In genomic region chr3:119498188-119498987, GRCh38 we compare ENCODE assay signal across 1 cellular context.
TF ChIP-seq lines count a peak whose summit lies in the region.

A gene with protein sequence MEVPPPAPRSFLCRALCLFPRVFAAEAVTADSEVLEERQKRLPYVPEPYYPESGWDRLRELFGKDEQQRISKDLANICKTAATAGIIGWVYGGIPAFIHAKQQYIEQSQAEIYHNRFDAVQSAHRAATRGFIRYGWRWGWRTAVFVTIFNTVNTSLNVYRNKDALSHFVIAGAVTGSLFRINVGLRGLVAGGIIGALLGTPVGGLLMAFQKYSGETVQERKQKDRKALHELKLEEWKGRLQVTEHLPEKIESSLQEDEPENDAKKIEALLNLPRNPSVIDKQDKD (plus strand): TSS chr3:119498547. CDS start chr3:119498734, 187 bp downstream.

TF ChIP-seq in HepG2, 621 proteins besides CTCF, POLR2A, EP300 and RAD21 (continued from another document and continues in another):
- peak; percentile 74; the same call in 1 of the 2 replicates for TF ChIP-seq IRF9 (CRISPR knock-in tag; IDR thresholded peaks at IDR 0.05; ENCODE audit: borderline replicate concordance)
- peak; percentile 69; the same call in 1 of the 2 replicates for TF ChIP-seq FOXC1 (CRISPR knock-in tag; IDR thresholded peaks at IDR 0.05; ENCODE audit: borderline replicate concordance)
- no peak for TF ChIP-seq CENPT (CRISPR knock-in tag; IDR thresholded peaks at IDR 0.05; ENCODE audit: low read depth)
- no peak for TF ChIP-seq NFE2 (CRISPR knock-in tag; IDR thresholded peaks at IDR 0.05)
- TF ChIP-seq, protein P1, sequence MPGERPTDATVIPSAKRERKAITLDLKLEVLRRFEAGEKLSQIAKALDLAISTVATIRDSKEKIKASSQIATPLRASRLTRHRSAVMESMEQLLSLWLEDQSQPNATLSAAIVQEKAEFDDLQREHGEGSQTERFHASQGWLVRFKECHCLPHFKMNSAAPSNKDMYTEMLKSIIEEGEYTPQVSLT (CRISPR knock-in tag; IDR thresholded peaks at IDR 0.05; ENCODE audit: borderline replicate concordance, low read depth) = 0 out of 2 replicates have a peak, but pooled peaks have one; percentile 21
- TF ChIP-seq NFYC (CRISPR knock-in tag; IDR thresholded peaks at IDR 0.05) = peak; percentile 73
- TF ChIP-seq ISL2 (CRISPR knock-in tag; IDR thresholded peaks at IDR 0.05) = peak; percentile 34; the same call in 1 of the 2 replicates
- TF ChIP-seq ZNF484 (CRISPR knock-in tag; IDR thresholded peaks at IDR 0.05; ENCODE audit: borderline replicate concordance, low read depth) = no peak
- peak; percentile 69; the same call in 1 of the 2 replicates for TF ChIP-seq ZBTB25 (CRISPR knock-in tag; IDR thresholded peaks at IDR 0.05)
- no peak for TF ChIP-seq IRX3 (CRISPR knock-in tag; IDR thresholded peaks at IDR 0.05; ENCODE audit: borderline replicate concordance, low read depth)
- no peak for TF ChIP-seq RNF219 (CRISPR knock-in tag; IDR thresholded peaks at IDR 0.05)
- no peak for TF ChIP-seq ZNF282 (IDR thresholded peaks at IDR 0.05; ENCODE audit: partially characterized antibody)
- no peak for TF ChIP-seq ZBTB7A (CRISPR knock-in tag; IDR thresholded peaks at IDR 0.05)
- TF ChIP-seq MIXL1 (CRISPR knock-in tag; IDR thresholded peaks at IDR 0.05) = no peak; the same call in 1 of the 2 replicates
- peak; percentile 71; the same call in 1 of the 2 replicates for TF ChIP-seq ZSCAN21 (CRISPR knock-in tag; IDR thresholded peaks at IDR 0.05; ENCODE audit: borderline replicate concordance)
- peak; percentile 80; the same call in 1 of the 2 replicates for TF ChIP-seq BRD4 (CRISPR knock-in tag; IDR thresholded peaks at IDR 0.05)
- TF ChIP-seq SSRP1 (CRISPR knock-in tag; IDR thresholded peaks at IDR 0.05) = no peak; the same call in 1 of the 2 replicates
- no peak for TF ChIP-seq ZFP90 (CRISPR knock-in tag; IDR thresholded peaks at IDR 0.05; ENCODE audit: borderline replicate concordance)
- TF ChIP-seq SRSF4 (IDR thresholded peaks at IDR 0.05; ENCODE audit: low read depth, low read length, poor library complexity, severe bottlenecking) = no peak
- TF ChIP-seq PBX3 (CRISPR knock-in tag; IDR thresholded peaks at IDR 0.05; ENCODE audit: borderline replicate concordance) = peak; percentile 77; the same call in 1 of the 2 replicates
- TF ChIP-seq NFATC3 (CRISPR knock-in tag; IDR thresholded peaks at IDR 0.05) = no peak
- TF ChIP-seq CBX1 (IDR thresholded peaks at IDR 0.05; ENCODE audit: low read depth) = peak; percentile 96
- TF ChIP-seq ZSCAN31 (CRISPR knock-in tag; IDR thresholded peaks at IDR 0.05; ENCODE audit: low read depth) = peak; percentile 67
- peak; percentile 46; the same call in 1 of the 2 replicates for TF ChIP-seq ARID5B (CRISPR knock-in tag; IDR thresholded peaks at IDR 0.05)
- TF ChIP-seq ZNF326 (CRISPR knock-in tag; IDR thresholded peaks at IDR 0.05; ENCODE audit: borderline replicate concordance) = no peak
- TF ChIP-seq ZKSCAN5 (CRISPR knock-in tag; IDR thresholded peaks at IDR 0.05) = no peak
- TF ChIP-seq, protein P2, sequence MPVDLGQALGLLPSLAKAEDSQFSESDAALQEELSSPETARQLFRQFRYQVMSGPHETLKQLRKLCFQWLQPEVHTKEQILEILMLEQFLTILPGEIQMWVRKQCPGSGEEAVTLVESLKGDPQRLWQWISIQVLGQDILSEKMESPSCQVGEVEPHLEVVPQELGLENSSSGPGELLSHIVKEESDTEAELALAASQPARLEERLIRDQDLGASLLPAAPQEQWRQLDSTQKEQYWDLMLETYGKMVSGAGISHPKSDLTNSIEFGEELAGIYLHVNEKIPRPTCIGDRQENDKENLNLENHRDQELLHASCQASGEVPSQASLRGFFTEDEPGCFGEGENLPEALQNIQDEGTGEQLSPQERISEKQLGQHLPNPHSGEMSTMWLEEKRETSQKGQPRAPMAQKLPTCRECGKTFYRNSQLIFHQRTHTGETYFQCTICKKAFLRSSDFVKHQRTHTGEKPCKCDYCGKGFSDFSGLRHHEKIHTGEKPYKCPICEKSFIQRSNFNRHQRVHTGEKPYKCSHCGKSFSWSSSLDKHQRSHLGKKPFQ (CRISPR knock-in tag; IDR thresholded peaks at IDR 0.05; ENCODE audit: insufficient replicate concordance) = peak; percentile 93
- TF ChIP-seq ZNF572 (CRISPR knock-in tag; IDR thresholded peaks at IDR 0.05) = no peak
- TF ChIP-seq CREB1 (IDR thresholded peaks at IDR 0.05) = peak; percentile 71
- peak; percentile 93 for TF ChIP-seq CREB1 (CRISPR knock-in tag; IDR thresholded peaks at IDR 0.05)
- no peak for TF ChIP-seq SOX6 (IDR thresholded peaks at IDR 0.05)
- TF ChIP-seq SOX6 (CRISPR knock-in tag; IDR thresholded peaks at IDR 0.05) = peak; percentile 62
- TF ChIP-seq ARID2 (CRISPR knock-in tag; IDR thresholded peaks at IDR 0.05; ENCODE audit: borderline replicate concordance) = peak; percentile 73; the same call in 1 of the 2 replicates
- TF ChIP-seq, protein P3, sequence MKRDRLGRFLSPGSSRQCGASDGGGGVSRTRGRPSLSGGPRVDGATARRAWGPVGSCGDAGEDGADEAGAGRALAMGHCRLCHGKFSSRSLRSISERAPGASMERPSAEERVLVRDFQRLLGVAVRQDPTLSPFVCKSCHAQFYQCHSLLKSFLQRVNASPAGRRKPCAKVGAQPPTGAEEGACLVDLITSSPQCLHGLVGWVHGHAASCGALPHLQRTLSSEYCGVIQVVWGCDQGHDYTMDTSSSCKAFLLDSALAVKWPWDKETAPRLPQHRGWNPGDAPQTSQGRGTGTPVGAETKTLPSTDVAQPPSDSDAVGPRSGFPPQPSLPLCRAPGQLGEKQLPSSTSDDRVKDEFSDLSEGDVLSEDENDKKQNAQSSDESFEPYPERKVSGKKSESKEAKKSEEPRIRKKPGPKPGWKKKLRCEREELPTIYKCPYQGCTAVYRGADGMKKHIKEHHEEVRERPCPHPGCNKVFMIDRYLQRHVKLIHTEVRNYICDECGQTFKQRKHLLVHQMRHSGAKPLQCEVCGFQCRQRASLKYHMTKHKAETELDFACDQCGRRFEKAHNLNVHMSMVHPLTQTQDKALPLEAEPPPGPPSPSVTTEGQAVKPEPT (CRISPR knock-in tag; IDR thresholded peaks at IDR 0.05; ENCODE audit: low read depth) = peak; percentile 76; the same call in 1 of the 2 replicates
- no peak for TF ChIP-seq ZNF367 (CRISPR knock-in tag; IDR thresholded peaks at IDR 0.05; ENCODE audit: borderline replicate concordance)
- TF ChIP-seq ZSCAN25 (CRISPR knock-in tag; IDR thresholded peaks at IDR 0.05) = no peak
- no peak for TF ChIP-seq TERF1 (CRISPR knock-in tag; IDR thresholded peaks at IDR 0.05)
- peak; percentile 87; the same call in 1 of the 2 replicates for TF ChIP-seq ZNF280B (CRISPR knock-in tag; IDR thresholded peaks at IDR 0.05; ENCODE audit: borderline replicate concordance)
- no peak for TF ChIP-seq ZNF503 (CRISPR knock-in tag; IDR thresholded peaks at IDR 0.05)
- TF ChIP-seq POLR2G (IDR thresholded peaks at IDR 0.05; ENCODE audit: low read depth, low read length) = peak; percentile 97
